In the genomic region with DNA sequence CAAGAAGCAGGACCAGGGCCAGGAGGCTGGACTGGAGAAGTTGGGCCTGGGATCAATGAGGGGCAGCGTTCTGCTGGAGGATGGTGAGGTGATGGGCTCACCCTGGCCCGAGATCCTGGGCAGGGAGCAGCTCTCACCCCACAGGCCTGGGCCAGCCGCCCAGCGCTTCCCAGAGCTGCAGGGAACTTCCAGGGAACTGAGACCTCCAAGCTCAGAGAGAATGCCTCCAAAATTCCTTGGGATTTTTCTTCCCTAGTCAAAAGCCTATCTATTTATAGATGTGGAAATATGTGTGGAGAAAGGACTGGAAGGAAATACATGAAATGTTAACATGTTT, we compare ENCODE assay signal across 9 cellular contexts.
DNase-seq lines count a peak whose midpoint lies in the region; ATAC-seq, FAIRE-seq and TF ChIP-seq lines count a peak whose summit lies in the region.
"Had no signal": no experiment of that assay in that cellular context is flagged by ENCODE, and none has a peak within 500 bp of the region (broad histone marks: within the 10 kb centered on the region; RNA-seq: fewer than 3 reads in every experiment).

No MANE protein-coding gene starts in this region.

- H3K4me3 ChIP-seq in AG04449 (ENCODE audit: low read depth, low read length) (no peak overlapping the region), mucosa of descending colon (no peak overlapping the region), small intestine (ENCODE audit: low read depth in 1 of 2, low read length in 2 of 2) (no peak overlapping the region)

- CTCF ChIA-PET in AG04449 (lab: Yijun Ruan, JAX), result interaction anchor here (1.3 to 1.5 kb wide), 3 partner anchors 9 to 16 kb away, joined by 3 to 4 read pairs (median 3); no protein-coding TSS in a partner anchor

- no peak for FAIRE-seq in small intestine (lab: Jason Lieb, UNC)

- peak overlapping the region in 1 of 2 donors; percentile 93 for H3K27ac ChIP-seq in small intestine (ENCODE audit: low read depth in 1 of 2, low read length in 1 of 2)

- peak; percentile 61 for DNase-seq in AG04449 (ENCODE audit: low read depth, low spot score)
- DNase-seq in astrocyte of the hippocampus (ENCODE audit: low read depth, low spot score), result peak; percentile 87
- DNase-seq in mucosa of descending colon, result peak in 2 of 3 donors; percentile 21 to 62
- no peak for DNase-seq in small intestine
- DNase-seq in NCI-H2171 (lab: John Stamatoyannopoulos, UW), result no peak
- no peak for DNase-seq in pons (ENCODE audit: low spot score)
- DNase-seq: NCI-H446 treated with DMSO at 0.1 percent for 48 hours had no signal

- 53 to 72% (median 71%) methylated on average over 4 of the region's 4 CpGs for WGBS in small intestine, 3 donors

- ATAC-seq in HG02852 (IDR thresholded peaks at IDR 0.05; ENCODE audit: unreplicated experiment) (peak; percentile 4), mucosa of descending colon (peak; percentile 3), HG03095 (IDR thresholded peaks at IDR 0.05; ENCODE audit: unreplicated experiment) (no peak)

- TF ChIP-seq CTCF in AG04449 (IDR thresholded peaks at IDR 0.05; ENCODE audit: insufficient read depth, low read length, missing control alignments) (no peak), mucosa of descending colon (IDR thresholded peaks at IDR 0.05) (no peak)

- no peaks in the 10 kb centered on the region for H3K36me3 ChIP-seq in mucosa of descending colon (ENCODE audit: low read depth)
- H3K36me3 ChIP-seq in small intestine (ENCODE audit: control insufficient read depth in 2 of 2, insufficient read depth in 2 of 2, low read length in 2 of 2), result no peaks in the 10 kb centered on the region

- POLR2A ChIA-PET in AG04449 (lab: Yijun Ruan, JAX), result interaction anchor here (1.1 to 1.8 kb wide), 3 partner anchors 8 to 25 kb away, joined by 4 to 11 read pairs (median 4); no protein-coding TSS in a partner anchor

- H3K27me3 ChIP-seq in small intestine (ENCODE audit: control insufficient read depth in 2 of 2, insufficient read depth in 2 of 2, low read length in 2 of 2), result no peaks in the 10 kb centered on the region

- intact Hi-C loops in mucosa of descending colon (cut with DNase I, micrococcal nuclease), result no loop called here

- H3K4me1 ChIP-seq in mucosa of descending colon (ENCODE audit: low read depth), result peaks cover 10% of the 10 kb centered on the region
- H3K4me1 ChIP-seq in small intestine (ENCODE audit: control insufficient read depth in 2 of 2, insufficient read depth in 1 of 2, low read depth in 1 of 2, low read length in 1 of 2), result peaks cover 12 to 13% of the 10 kb centered on the region in 2 donors

- H3K9me3 ChIP-seq in mucosa of descending colon (no peaks in the 10 kb centered on the region), small intestine (ENCODE audit: control insufficient read depth, low read depth) (no peaks in the 10 kb centered on the region)

Comparison
In these comparisons a context has a peak if more than half of its experiments do, and no peak if none do; other contexts are left out.
1. DNase-seq: peak in AG04449 (single experiment), astrocyte of the hippocampus (single experiment) and mucosa of descending colon (2 of 3); none in small intestine (single experiment), NCI-H2171 (single experiment) and pons (single experiment).